In the genomic region with DNA sequence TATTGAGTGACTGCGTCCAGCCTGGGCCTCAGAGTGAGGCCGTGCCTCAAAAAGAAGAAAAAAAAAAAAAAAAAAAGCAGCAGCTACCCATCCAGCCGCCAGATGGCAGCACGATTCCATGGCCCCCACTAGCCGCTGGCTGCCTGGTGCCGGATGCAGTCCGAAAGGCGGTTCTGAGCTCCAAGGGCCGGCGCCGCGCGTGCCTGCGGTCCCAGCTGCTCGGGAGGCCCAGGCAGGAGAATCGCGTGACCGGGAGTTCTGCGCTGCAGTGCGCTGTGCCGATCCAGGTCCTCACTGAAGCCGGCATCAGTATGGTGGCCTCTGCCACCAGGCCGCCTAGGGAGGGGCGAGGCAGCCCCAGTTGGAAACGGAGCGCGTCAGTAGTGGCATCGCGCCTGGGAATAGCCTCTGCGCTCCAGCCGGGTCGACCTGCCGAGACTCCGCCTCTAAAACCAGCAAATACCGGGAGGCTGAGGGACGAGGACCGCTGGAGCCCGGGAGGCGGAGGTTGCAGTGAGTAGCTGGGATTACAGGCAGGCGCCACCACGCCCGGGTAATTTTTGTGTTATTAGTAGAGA, we compare ENCODE assay signal across 1 cellular context.
TF ChIP-seq lines count a peak whose summit lies in the region.

No MANE protein-coding gene starts in this region.

TF ChIP-seq in HepG2, 621 proteins besides CTCF, POLR2A, EP300 and RAD21 (continued from another document):
- TF ChIP-seq HNF4A (CRISPR knock-in tag; IDR thresholded peaks at IDR 0.05) (0 out of 2 replicates have a peak, but pooled peaks have one; percentile 9), ZNF569 (CRISPR knock-in tag; IDR thresholded peaks at IDR 0.05; ENCODE audit: borderline replicate concordance) (no peak), ZNF224 (CRISPR knock-in tag; IDR thresholded peaks at IDR 0.05) (0 out of 2 replicates have a peak, but pooled peaks have one; percentile 11), ZNF33B (CRISPR knock-in tag; IDR thresholded peaks at IDR 0.05) (0 out of 2 replicates have a peak, but pooled peaks have one; percentile 26), NFKB2 (CRISPR knock-in tag; IDR thresholded peaks at IDR 0.05; ENCODE audit: borderline replicate concordance) (peak; percentile 52; the same call in 1 of the 2 replicates), TBX2 (CRISPR knock-in tag; IDR thresholded peaks at IDR 0.05; ENCODE audit: borderline replicate concordance) (peak; percentile 55; the same call in 1 of the 2 replicates), PTBP1 (IDR thresholded peaks at IDR 0.05; ENCODE audit: low read depth, low read length, poor library complexity, severe bottlenecking) (no peak), ZNF782 (CRISPR knock-in tag; IDR thresholded peaks at IDR 0.05; ENCODE audit: borderline replicate concordance) (no peak), ZFY (CRISPR knock-in tag; IDR thresholded peaks at IDR 0.05) (peak; percentile 51; the same call in 1 of the 2 replicates), ZNF605 (CRISPR knock-in tag; IDR thresholded peaks at IDR 0.05) (no peak)
- TF ChIP-seq, protein P1, sequence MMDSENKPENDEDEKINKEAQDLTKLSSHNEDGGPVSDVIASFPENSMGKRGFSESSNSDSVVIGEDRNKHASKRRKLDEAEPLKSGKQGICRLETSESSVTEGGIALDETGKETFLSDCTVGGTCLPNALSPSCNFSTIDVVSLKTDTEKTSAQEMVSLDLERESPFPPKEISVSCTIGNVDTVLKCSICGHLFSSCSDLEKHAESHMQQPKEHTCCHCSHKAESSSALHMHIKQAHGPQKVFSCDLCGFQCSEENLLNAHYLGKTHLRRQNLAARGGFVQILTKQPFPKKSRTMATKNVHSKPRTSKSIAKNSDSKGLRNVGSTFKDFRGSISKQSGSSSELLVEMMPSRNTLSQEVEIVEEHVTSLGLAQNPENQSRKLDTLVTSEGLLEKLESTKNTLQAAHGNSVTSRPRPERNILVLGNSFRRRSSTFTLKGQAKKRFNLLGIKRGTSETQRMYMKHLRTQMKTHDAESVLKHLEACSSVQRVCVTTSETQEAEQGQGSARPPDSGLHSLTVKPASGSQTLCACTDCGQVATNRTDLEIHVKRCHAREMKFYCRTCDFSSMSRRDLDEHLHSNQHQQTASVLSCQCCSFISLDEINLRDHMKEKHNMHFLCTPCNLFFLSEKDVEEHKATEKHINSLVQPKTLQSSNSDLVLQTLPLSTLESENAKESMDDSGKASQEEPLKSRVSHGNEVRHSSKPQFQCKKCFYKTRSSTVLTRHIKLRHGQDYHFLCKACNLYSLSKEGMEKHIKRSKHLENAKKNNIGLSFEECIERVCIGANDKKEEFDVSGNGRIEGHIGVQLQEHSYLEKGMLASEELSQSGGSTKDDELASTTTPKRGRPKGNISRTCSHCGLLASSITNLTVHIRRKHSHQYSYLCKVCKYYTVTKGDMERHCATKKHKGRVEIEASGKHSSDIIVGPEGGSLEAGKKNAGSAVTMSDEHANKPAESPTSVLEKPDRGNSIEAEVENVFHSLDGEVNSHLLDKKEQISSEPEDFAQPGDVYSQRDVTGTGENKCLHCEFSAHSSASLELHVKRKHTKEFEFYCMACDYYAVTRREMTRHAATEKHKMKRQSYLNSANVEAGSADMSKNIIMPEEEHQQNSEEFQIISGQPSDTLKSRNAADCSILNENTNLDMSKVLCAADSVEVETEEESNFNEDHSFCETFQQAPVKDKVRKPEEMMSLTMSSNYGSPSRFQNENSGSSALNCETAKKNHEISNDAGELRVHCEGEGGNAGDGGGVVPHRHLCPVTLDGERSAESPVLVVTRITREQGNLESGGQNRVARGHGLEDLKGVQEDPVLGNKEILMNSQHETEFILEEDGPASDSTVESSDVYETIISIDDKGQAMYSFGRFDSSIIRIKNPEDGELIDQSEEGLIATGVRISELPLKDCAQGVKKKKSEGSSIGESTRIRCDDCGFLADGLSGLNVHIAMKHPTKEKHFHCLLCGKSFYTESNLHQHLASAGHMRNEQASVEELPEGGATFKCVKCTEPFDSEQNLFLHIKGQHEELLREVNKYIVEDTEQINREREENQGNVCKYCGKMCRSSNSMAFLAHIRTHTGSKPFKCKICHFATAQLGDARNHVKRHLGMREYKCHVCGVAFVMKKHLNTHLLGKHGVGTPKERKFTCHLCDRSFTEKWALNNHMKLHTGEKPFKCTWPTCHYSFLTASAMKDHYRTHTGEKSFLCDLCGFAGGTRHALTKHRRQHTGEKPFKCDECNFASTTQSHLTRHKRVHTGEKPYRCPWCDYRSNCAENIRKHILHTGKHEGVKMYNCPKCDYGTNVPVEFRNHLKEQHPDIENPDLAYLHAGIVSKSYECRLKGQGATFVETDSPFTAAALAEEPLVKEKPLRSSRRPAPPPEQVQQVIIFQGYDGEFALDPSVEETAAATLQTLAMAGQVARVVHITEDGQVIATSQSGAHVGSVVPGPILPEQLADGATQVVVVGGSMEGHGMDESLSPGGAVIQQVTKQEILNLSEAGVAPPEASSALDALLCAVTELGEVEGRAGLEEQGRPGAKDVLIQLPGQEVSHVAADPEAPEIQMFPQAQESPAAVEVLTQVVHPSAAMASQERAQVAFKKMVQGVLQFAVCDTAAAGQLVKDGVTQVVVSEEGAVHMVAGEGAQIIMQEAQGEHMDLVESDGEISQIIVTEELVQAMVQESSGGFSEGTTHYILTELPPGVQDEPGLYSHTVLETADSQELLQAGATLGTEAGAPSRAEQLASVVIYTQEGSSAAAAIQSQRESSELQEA (CRISPR knock-in tag; IDR thresholded peaks at IDR 0.05; ENCODE audit: not compliant biosample characterization): peak; percentile 67
- TF ChIP-seq, protein P2, sequence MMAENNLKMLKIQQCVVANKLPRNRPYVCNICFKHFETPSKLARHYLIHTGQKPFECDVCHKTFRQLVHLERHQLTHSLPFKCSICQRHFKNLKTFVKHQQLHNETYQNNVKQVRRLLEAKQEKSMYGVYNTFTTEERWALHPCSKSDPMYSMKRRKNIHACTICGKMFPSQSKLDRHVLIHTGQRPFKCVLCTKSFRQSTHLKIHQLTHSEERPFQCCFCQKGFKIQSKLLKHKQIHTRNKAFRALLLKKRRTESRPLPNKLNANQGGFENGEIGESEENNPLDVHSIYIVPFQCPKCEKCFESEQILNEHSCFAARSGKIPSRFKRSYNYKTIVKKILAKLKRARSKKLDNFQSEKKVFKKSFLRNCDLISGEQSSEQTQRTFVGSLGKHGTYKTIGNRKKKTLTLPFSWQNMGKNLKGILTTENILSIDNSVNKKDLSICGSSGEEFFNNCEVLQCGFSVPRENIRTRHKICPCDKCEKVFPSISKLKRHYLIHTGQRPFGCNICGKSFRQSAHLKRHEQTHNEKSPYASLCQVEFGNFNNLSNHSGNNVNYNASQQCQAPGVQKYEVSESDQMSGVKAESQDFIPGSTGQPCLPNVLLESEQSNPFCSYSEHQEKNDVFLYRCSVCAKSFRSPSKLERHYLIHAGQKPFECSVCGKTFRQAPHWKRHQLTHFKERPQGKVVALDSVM (CRISPR knock-in tag; IDR thresholded peaks at IDR 0.05): peak; percentile 97
- TF ChIP-seq, protein P3, sequence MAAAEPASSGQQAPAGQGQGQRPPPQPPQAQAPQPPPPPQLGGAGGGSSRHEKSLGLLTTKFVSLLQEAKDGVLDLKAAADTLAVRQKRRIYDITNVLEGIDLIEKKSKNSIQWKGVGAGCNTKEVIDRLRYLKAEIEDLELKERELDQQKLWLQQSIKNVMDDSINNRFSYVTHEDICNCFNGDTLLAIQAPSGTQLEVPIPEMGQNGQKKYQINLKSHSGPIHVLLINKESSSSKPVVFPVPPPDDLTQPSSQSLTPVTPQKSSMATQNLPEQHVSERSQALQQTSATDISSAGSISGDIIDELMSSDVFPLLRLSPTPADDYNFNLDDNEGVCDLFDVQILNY (CRISPR knock-in tag; conservative IDR thresholded peaks at IDR 0.05): 0 out of 2 replicates have a peak, but pooled peaks have one; percentile 51
- TF ChIP-seq, protein P4, sequence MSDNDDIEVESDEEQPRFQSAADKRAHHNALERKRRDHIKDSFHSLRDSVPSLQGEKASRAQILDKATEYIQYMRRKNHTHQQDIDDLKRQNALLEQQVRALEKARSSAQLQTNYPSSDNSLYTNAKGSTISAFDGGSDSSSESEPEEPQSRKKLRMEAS (IDR thresholded peaks at IDR 0.05): peak; percentile 59
- TF ChIP-seq, protein P5, sequence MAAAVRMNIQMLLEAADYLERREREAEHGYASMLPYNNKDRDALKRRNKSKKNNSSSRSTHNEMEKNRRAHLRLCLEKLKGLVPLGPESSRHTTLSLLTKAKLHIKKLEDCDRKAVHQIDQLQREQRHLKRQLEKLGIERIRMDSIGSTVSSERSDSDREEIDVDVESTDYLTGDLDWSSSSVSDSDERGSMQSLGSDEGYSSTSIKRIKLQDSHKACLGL (CRISPR knock-in tag; IDR thresholded peaks at IDR 0.05): peak; percentile 78
